ENCODE assay signal across 1 cellular context in the genomic region with DNA sequence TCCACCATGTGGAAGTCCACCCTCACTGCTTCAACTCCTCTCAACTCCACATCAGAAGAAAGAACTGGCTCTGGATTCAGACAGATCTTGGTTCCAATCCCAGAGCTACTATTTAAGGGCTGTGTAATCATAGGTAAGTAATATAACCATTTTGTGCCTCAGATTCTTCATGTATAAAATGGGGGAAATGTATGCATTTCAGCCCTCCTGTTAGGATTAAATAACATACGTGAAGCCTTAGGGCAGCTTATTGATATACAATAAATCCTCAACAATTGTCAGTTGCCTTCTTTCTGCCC.
TF ChIP-seq lines count a peak whose summit lies in the region.

No MANE protein-coding gene starts in this region.

TF ChIP-seq in HEK293, 187 proteins besides CTCF, POLR2A, EP300 and RAD21 (continued from another document):
- TF ChIP-seq, protein P1, sequence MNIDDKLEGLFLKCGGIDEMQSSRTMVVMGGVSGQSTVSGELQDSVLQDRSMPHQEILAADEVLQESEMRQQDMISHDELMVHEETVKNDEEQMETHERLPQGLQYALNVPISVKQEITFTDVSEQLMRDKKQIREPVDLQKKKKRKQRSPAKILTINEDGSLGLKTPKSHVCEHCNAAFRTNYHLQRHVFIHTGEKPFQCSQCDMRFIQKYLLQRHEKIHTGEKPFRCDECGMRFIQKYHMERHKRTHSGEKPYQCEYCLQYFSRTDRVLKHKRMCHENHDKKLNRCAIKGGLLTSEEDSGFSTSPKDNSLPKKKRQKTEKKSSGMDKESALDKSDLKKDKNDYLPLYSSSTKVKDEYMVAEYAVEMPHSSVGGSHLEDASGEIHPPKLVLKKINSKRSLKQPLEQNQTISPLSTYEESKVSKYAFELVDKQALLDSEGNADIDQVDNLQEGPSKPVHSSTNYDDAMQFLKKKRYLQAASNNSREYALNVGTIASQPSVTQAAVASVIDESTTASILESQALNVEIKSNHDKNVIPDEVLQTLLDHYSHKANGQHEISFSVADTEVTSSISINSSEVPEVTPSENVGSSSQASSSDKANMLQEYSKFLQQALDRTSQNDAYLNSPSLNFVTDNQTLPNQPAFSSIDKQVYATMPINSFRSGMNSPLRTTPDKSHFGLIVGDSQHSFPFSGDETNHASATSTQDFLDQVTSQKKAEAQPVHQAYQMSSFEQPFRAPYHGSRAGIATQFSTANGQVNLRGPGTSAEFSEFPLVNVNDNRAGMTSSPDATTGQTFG (tag by site-specific recombination; IDR thresholded peaks at IDR 0.05; ENCODE audit: borderline replicate concordance), result no peak
- TF ChIP-seq ZNF660 (tag by site-specific recombination; IDR thresholded peaks at IDR 0.05) (peak; percentile 78), ZFP3 (tag by site-specific recombination; IDR thresholded peaks at IDR 0.05; ENCODE audit: low read depth) (no peak), ZNF391 (tag by site-specific recombination; IDR thresholded peaks at IDR 0.05; ENCODE audit: borderline replicate concordance, low read depth) (no peak)
